ENCODE assay signal across 1 cellular context in the genomic region with DNA sequence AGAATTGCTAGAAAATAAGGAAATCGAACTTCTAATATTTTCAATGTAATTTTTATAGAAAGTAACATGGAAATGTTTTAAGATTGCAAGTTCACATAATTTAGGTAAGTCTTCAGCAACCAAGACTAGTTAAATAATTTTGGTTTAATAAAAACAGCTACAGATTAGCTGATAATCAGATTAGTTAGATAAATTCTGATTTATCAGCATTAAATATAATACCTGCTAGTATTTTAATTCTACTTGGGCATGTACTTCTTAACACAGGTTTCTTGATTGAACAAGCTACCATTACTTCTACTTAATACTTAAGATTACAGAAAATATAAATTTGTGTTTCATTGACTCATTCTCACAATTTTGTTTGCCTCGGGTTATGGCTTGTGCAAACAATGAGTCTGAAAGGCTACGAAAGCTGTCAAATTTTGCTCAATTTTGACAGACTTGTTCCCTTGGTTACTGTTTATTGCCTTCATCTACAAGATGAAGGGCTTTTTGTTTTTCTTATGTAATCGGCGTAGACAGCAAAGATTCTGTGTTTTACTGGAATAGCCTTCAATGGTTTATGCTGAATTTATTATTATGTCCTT.
TF ChIP-seq lines count a peak whose summit lies in the region.

No MANE protein-coding gene starts in this region.

TF ChIP-seq in K562, 482 proteins besides CTCF, POLR2A, EP300 and RAD21 (continued from another document):
- TF ChIP-seq ZNF583 (CRISPR knock-in tag; IDR thresholded peaks at IDR 0.05) (no peak), MCM5 (IDR thresholded peaks at IDR 0.05; ENCODE audit: low read depth) (no peak), MECOM (CRISPR knock-in tag; IDR thresholded peaks at IDR 0.05) (no peak), BDP1 (IDR thresholded peaks at IDR 0.05; ENCODE audit: insufficient read depth, insufficient read length) (no peak), ESRRA (IDR thresholded peaks at IDR 0.05; ENCODE audit: borderline replicate concordance, low read depth) (no peak), POLR2H (tag; IDR thresholded peaks at IDR 0.05; ENCODE audit: low read depth) (no peak), NCOR1 (IDR thresholded peaks at IDR 0.05) (no peak), ZNF778 (CRISPR knock-in tag; IDR thresholded peaks at IDR 0.05) (no peak), CBFA2T3 (IDR thresholded peaks at IDR 0.05) (no peak), SIRT6 (IDR thresholded peaks at IDR 0.05; ENCODE audit: low read depth, low read length) (no peak), DPF2 (IDR thresholded peaks at IDR 0.05) (no peak), ASH1L (IDR thresholded peaks at IDR 0.05; ENCODE audit: borderline replicate concordance, low read depth, partially characterized antibody) (no peak), SRSF7 (optimal IDR thresholded peaks at IDR 0.05; ENCODE audit: low read depth, low read length) (no peak), C11orf30 (IDR thresholded peaks at IDR 0.05; ENCODE audit: low read depth) (peak; percentile 57), MAFG (tag; conservative IDR thresholded peaks at IDR 0.05) (peak; percentile 40; the same call in 1 of the 2 replicates), HDAC6 (IDR thresholded peaks at IDR 0.05; ENCODE audit: low read depth, low read length) (no peak), RFX1 (IDR thresholded peaks at IDR 0.05) (peak; percentile 37; the same call in 1 of the 2 replicates), JUNB (CRISPR knock-in tag; conservative IDR thresholded peaks at IDR 0.05) (no peak), NR2C1 (IDR thresholded peaks at IDR 0.05) (no peak), NR2C1 (tag; IDR thresholded peaks at IDR 0.05) (no peak), TGIF2 (CRISPR knock-in tag; IDR thresholded peaks at IDR 0.05) (no peak), IFI16 (CRISPR knock-in tag; IDR thresholded peaks at IDR 0.05) (no peak)
- TF ChIP-seq, protein P1, sequence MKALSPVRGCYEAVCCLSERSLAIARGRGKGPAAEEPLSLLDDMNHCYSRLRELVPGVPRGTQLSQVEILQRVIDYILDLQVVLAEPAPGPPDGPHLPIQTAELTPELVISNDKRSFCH (CRISPR knock-in tag; IDR thresholded peaks at IDR 0.05), result no peak
- TF ChIP-seq, protein P1 (tag; IDR thresholded peaks at IDR 0.05), result no peak
- TF ChIP-seq, protein P2, sequence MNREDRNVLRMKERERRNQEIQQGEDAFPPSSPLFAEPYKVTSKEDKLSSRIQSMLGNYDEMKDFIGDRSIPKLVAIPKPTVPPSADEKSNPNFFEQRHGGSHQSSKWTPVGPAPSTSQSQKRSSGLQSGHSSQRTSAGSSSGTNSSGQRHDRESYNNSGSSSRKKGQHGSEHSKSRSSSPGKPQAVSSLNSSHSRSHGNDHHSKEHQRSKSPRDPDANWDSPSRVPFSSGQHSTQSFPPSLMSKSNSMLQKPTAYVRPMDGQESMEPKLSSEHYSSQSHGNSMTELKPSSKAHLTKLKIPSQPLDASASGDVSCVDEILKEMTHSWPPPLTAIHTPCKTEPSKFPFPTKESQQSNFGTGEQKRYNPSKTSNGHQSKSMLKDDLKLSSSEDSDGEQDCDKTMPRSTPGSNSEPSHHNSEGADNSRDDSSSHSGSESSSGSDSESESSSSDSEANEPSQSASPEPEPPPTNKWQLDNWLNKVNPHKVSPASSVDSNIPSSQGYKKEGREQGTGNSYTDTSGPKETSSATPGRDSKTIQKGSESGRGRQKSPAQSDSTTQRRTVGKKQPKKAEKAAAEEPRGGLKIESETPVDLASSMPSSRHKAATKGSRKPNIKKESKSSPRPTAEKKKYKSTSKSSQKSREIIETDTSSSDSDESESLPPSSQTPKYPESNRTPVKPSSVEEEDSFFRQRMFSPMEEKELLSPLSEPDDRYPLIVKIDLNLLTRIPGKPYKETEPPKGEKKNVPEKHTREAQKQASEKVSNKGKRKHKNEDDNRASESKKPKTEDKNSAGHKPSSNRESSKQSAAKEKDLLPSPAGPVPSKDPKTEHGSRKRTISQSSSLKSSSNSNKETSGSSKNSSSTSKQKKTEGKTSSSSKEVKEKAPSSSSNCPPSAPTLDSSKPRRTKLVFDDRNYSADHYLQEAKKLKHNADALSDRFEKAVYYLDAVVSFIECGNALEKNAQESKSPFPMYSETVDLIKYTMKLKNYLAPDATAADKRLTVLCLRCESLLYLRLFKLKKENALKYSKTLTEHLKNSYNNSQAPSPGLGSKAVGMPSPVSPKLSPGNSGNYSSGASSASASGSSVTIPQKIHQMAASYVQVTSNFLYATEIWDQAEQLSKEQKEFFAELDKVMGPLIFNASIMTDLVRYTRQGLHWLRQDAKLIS (CRISPR knock-in tag; IDR thresholded peaks at IDR 0.05), result no peak
- TF ChIP-seq, protein P3, sequence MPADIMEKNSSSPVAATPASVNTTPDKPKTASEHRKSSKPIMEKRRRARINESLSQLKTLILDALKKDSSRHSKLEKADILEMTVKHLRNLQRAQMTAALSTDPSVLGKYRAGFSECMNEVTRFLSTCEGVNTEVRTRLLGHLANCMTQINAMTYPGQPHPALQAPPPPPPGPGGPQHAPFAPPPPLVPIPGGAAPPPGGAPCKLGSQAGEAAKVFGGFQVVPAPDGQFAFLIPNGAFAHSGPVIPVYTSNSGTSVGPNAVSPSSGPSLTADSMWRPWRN (IDR thresholded peaks at IDR 0.05; ENCODE audit: low read depth), result no peak
- TF ChIP-seq, protein P4, sequence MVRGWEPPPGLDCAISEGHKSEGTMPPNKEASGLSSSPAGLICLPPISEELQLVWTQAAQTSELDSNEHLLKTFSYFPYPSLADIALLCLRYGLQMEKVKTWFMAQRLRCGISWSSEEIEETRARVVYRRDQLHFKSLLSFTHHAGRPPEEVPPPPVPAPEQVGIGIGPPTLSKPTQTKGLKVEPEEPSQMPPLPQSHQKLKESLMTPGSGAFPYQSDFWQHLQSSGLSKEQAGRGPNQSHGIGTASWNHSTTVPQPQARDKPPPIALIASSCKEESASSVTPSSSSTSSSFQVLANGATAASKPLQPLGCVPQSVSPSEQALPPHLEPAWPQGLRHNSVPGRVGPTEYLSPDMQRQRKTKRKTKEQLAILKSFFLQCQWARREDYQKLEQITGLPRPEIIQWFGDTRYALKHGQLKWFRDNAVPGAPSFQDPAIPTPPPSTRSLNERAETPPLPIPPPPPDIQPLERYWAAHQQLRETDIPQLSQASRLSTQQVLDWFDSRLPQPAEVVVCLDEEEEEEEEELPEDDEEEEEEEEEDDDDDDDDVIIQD (CRISPR knock-in tag; IDR thresholded peaks at IDR 0.05), result no peak
- TF ChIP-seq, protein P5, sequence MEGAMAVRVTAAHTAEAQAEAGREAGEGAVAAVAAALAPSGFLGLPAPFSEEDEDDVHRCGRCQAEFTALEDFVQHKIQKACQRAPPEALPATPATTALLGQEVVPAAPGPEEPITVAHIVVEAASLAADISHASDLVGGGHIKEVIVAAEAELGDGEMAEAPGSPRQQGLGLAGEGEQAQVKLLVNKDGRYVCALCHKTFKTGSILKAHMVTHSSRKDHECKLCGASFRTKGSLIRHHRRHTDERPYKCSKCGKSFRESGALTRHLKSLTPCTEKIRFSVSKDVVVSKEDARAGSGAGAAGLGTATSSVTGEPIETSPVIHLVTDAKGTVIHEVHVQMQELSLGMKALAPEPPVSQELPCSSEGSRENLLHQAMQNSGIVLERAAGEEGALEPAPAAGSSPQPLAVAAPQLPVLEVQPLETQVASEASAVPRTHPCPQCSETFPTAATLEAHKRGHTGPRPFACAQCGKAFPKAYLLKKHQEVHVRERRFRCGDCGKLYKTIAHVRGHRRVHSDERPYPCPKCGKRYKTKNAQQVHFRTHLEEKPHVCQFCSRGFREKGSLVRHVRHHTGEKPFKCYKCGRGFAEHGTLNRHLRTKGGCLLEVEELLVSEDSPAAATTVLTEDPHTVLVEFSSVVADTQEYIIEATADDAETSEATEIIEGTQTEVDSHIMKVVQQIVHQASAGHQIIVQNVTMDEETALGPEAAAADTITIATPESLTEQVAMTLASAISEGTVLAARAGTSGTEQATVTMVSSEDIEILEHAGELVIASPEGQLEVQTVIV (CRISPR knock-in tag; IDR thresholded peaks at IDR 0.05; ENCODE audit: borderline replicate concordance), result no peak
- TF ChIP-seq, protein P6, sequence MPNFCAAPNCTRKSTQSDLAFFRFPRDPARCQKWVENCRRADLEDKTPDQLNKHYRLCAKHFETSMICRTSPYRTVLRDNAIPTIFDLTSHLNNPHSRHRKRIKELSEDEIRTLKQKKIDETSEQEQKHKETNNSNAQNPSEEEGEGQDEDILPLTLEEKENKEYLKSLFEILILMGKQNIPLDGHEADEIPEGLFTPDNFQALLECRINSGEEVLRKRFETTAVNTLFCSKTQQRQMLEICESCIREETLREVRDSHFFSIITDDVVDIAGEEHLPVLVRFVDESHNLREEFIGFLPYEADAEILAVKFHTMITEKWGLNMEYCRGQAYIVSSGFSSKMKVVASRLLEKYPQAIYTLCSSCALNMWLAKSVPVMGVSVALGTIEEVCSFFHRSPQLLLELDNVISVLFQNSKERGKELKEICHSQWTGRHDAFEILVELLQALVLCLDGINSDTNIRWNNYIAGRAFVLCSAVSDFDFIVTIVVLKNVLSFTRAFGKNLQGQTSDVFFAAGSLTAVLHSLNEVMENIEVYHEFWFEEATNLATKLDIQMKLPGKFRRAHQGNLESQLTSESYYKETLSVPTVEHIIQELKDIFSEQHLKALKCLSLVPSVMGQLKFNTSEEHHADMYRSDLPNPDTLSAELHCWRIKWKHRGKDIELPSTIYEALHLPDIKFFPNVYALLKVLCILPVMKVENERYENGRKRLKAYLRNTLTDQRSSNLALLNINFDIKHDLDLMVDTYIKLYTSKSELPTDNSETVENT (CRISPR knock-in tag; IDR thresholded peaks at IDR 0.05), result no peak
- TF ChIP-seq, protein P7, sequence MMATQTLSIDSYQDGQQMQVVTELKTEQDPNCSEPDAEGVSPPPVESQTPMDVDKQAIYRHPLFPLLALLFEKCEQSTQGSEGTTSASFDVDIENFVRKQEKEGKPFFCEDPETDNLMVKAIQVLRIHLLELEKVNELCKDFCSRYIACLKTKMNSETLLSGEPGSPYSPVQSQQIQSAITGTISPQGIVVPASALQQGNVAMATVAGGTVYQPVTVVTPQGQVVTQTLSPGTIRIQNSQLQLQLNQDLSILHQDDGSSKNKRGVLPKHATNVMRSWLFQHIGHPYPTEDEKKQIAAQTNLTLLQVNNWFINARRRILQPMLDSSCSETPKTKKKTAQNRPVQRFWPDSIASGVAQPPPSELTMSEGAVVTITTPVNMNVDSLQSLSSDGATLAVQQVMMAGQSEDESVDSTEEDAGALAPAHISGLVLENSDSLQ (IDR thresholded peaks at IDR 0.05), result no peak
